Comparison of ENCODE assay signal across 9 cellular contexts in genomic region chr1:22048351-22049192, GRCh38. TPM values are rescaled to one million over a fixed set of nuclear protein-coding genes. Genes with fewer than 3 reads are reported as not detected.
DNase-seq lines count a peak whose midpoint lies in the region; ATAC-seq, FAIRE-seq and TF ChIP-seq lines count a peak whose summit lies in the region.
"Had no signal": no experiment of that assay in that cellular context is flagged by ENCODE, and none has a peak within 500 bp of the region (broad histone marks: within the 10 kb centered on the region; RNA-seq: fewer than 3 reads in every experiment).

No MANE protein-coding gene starts in this region.

- no peak for FAIRE-seq in HTR-8/SVneo (lab: Jason Lieb, UNC)
- FAIRE-seq: endometrium had no signal

- ATAC-seq in WTC11 (no peak), upper lobe of right lung (no peak)

- no peaks in the 10 kb centered on the region for H3K9me3 ChIP-seq in upper lobe of right lung

- no peak overlapping the region for H3K27ac Mint-ChIP-seq in WTC11

- H3K27me3 Mint-ChIP-seq in WTC11 (ENCODE audit: low read depth): no peaks in the 10 kb centered on the region

- no peaks in the 10 kb centered on the region for H3K27me3 ChIP-seq in upper lobe of right lung

- H3K9me3 Mint-ChIP-seq in WTC11: peaks cover 6% of the 10 kb centered on the region

- TF ChIP-seq CTCF in WTC11 (IDR thresholded peaks at IDR 0.05) (no peak), upper lobe of right lung (IDR thresholded peaks at IDR 0.05) (no peak)

- CTCF ChIA-PET in WTC11 (lab: Charles Lee): interaction anchor here (1.6 kb wide), 1 partner anchor 11 kb away, joined by 3 read pairs; no protein-coding TSS in a partner anchor

- no peak overlapping the region for H3K27ac ChIP-seq in upper lobe of right lung

- intact Hi-C loops in head of caudate nucleus (cut with DNase I): no loop called here
- intact Hi-C loops in upper lobe of right lung (cut with DNase I): no loop called here

- H3K4me1 Mint-ChIP-seq in WTC11: peaks cover 14% of the 10 kb centered on the region

- H3K4me3 Mint-ChIP-seq in WTC11: no peak overlapping the region

- no peak overlapping the region for H3K4me3 ChIP-seq in upper lobe of right lung

- no peaks in the 10 kb centered on the region for H3K36me3 ChIP-seq in upper lobe of right lung

- DNase-seq in stimulated activated naive CD4-positive, alpha-beta T cell treated with Interleukin-2 at 50 U/mL for 16 hours (lab: John Stamatoyannopoulos, UW): peak; percentile 57
- no peak for DNase-seq in stimulated activated naive CD4-positive, alpha-beta T cell (lab: John Stamatoyannopoulos, UW)
- DNase-seq in WTC11 (ENCODE audit: low spot score) (no peak), head of caudate nucleus (peak in 23 of 42 donors; percentile 8 to 70 (median 33)), upper lobe of right lung (peak; percentile 65), SKM-1 treated with dmso at 0.1 percent for 144 hours (lab: John Stamatoyannopoulos, UW; ENCODE audit: unreplicated experiment) (no peak), HTR-8/SVneo (ENCODE audit: insufficient read length, low spot score) (no peak), activated gamma-delta T cell (lab: John Stamatoyannopoulos, UW) (no peak)

- H3K36me3 Mint-ChIP-seq in WTC11: peaks cover 4% of the 10 kb centered on the region; the same call in 1 of the 2 replicates

- no peaks in the 10 kb centered on the region for H3K4me1 ChIP-seq in upper lobe of right lung

- POLR2A ChIA-PET in WTC11 (lab: Charles Lee): no interaction called here

TF ChIP-seq in WTC11, 78 proteins besides CTCF, POLR2A, EP300 and RAD21:
- TF ChIP-seq PREB (CRISPR knock-in tag; IDR thresholded peaks at IDR 0.05; ENCODE audit: borderline replicate concordance): no peak
- TF ChIP-seq USF1 (CRISPR knock-in tag; IDR thresholded peaks at IDR 0.05): peak; percentile 73

RNA-seq across cellular contexts. Expression of gene CDC42, which starts 3.9 kb away (rescaled TPM):
- 169 to 182 TPM (median 171 TPM) in 3 replicates for total RNA-seq in WTC11 (2021)
- 234 TPM for total RNA-seq in upper lobe of right lung

RNA-seq across cellular contexts. Expression of gene CELA3A, which starts 47.1 kb away (rescaled TPM):
- total RNA-seq in WTC11 (2021): 7.2 to 9.6 TPM (median 8.0 TPM) in 3 replicates
- not detected for total RNA-seq in upper lobe of right lung

Comparison
In these comparisons a context has a peak if more than half of its experiments do, and no peak if none do; other contexts are left out.
1. DNase-seq: peak in stimulated activated naive CD4-positive, alpha-beta T cell treated with Interleukin-2 at 50 U/mL for 16 hours (single experiment), head of caudate nucleus (23 of 42) and upper lobe of right lung (single experiment); none in stimulated activated naive CD4-positive, alpha-beta T cell (0 of 6), WTC11 (single experiment), SKM-1 treated with dmso at 0.1 percent for 144 hours (single experiment), HTR-8/SVneo (single experiment) and activated gamma-delta T cell (single experiment).